12 cellular contexts compared by ENCODE assay signal in the genomic region with DNA sequence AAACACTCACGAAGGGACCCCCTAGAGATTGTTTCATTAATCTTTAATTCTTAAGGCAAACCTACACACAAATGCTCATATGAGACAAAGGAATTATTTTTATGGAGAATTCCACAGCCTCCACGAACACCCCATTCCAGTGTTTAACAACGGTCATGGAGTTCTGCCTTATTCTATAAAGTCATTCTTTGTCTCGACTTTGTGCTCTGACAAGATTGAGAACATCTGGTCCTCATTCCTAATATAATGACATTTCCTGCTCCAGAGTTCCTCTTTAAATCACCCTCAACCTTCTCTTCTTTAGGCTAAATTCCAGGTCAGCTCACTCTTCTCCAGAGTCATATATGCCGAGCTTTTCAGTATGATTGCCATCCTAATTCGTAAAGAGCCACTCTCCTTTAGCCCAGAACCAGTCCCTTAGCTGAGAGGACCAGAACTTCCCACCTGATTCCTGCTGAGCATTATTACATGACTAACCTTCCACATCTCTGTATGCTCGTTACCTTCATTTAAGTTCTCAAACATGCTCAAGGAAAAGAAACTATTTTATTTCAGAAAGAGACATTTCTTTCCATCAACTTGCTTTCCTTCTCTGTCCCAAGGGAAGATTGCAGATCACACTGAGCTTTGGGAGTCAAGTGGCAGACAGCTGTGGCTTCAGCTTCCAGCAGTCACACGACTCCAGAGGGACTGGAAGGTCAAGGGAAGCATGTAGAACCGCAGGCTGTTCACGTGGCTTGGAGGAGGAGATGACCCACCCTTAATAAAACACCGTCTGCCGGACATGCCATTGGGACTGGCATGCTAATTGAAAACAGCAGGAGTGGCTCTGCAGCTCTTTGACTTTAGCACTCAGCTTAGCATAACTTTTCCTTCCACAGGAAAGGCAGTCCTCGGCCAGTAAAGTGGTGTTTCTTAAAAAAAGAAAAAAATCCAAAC.
DNase-seq lines count a peak whose midpoint lies in the region; ATAC-seq, FAIRE-seq and TF ChIP-seq lines count a peak whose summit lies in the region.
"Had no signal": no experiment of that assay in that cellular context is flagged by ENCODE, and none has a peak within 500 bp of the region (broad histone marks: within the 10 kb centered on the region; RNA-seq: fewer than 3 reads in every experiment).

No MANE protein-coding gene starts in this region.

- TF ChIP-seq POLR2A in HepG2 (IDR thresholded peaks at IDR 0.05; ENCODE audit: insufficient read depth in 1 of 2, low read depth in 2 of 2, low read length in 2 of 2): no peak
- no peak for TF ChIP-seq POLR2A in right lobe of liver (IDR thresholded peaks at IDR 0.05)

- H3K4me1 ChIP-seq in HepG2 (ENCODE audit: insufficient read depth, low read length): no peaks in the 10 kb centered on the region
- H3K4me1 ChIP-seq in right lobe of liver: no peaks in the 10 kb centered on the region
- peaks cover 2% of the 10 kb centered on the region in 2 donors for H3K4me1 ChIP-seq in aorta (ENCODE audit: control insufficient read depth in 1 of 2, insufficient read depth in 2 of 2, low read length in 2 of 2)

- CTCF ChIA-PET in HepG2 (lab: Yijun Ruan, JAX; ENCODE audit: low intra/inter-chr PET ratio, low total read pairs): no interaction called here

- TF ChIP-seq RAD21 in HepG2 (CRISPR knock-in tag; IDR thresholded peaks at IDR 0.05): no peak

- no peak overlapping the region for H3K9ac ChIP-seq in HepG2 (ENCODE audit: insufficient read depth, low read depth, low read length)

- POLR2A ChIA-PET in HepG2 (lab: Yijun Ruan, JAX): no interaction called here

- no peak for TF ChIP-seq CTCF in HepG2 (CRISPR knock-in tag; IDR thresholded peaks at IDR 0.05)
- TF ChIP-seq CTCF in right lobe of liver (IDR thresholded peaks at IDR 0.05): no peak

- H3K36me3 Mint-ChIP-seq in T-helper 17 cell (ENCODE audit: low read depth): no peaks in the 10 kb centered on the region

- H3K79me2 ChIP-seq in HepG2 (ENCODE audit: insufficient read depth, low read length): no peaks in the 10 kb centered on the region

- H3K4me1 Mint-ChIP-seq in T-helper 17 cell: no peaks in the 10 kb centered on the region

- H3K36me3 ChIP-seq in HepG2 (replicated peaks in 1 of 2; ENCODE audit: control insufficient read depth in 1 of 2, insufficient read depth in 2 of 2, low read length in 2 of 2) (no peaks in the 10 kb centered on the region), right lobe of liver (no peaks in the 10 kb centered on the region), aorta (ENCODE audit: control insufficient read depth in 1 of 2, insufficient read depth in 2 of 2, low read length in 1 of 2) (no peaks in the 10 kb centered on the region)
- H3K36me3 ChIP-seq: stomach had no signal

- no peak overlapping the region for H2AFZ ChIP-seq in HepG2 (ENCODE audit: low read length)

- no peak overlapping the region for H3K27ac ChIP-seq in HepG2 (ENCODE audit: extremely low read length, insufficient read depth, low read length)
- no peak overlapping the region for H3K27ac ChIP-seq in right lobe of liver
- peak overlapping the region; percentile 59 to 67 for H3K27ac ChIP-seq in aorta (ENCODE audit: low read depth in 1 of 2, low read length in 2 of 2)
- H3K27ac ChIP-seq: C4-2B, stomach had no signal

- WGBS in HepG2 (ENCODE audit: low lambda C conversion rate): 2% methylated on average over 13 of the region's 13 CpGs
- 17% methylated on average over 13 of the region's 13 CpGs for WGBS in right lobe of liver (ENCODE audit: insufficient coverage, low coverage, low lambda C conversion rate, missing lambda C conversion rate)
- WGBS in aorta, 2 donors: 42 to 43% methylated on average over 13 of the region's 13 CpGs

- ATAC-seq in HepG2 (peak; percentile 77), right lobe of liver (no peak), aorta (ENCODE audit: low FRiP score) (peak; percentile 72), T-helper 17 cell (no peak)

- no peaks in the 10 kb centered on the region for H4K20me1 ChIP-seq in HepG2 (ENCODE audit: insufficient read depth, low read length)

- H3K4me3 ChIP-seq in HepG2 (replicated peaks in 1 of 3; ENCODE audit: insufficient read depth in 1 of 3, low read depth in 2 of 3, low read length in 3 of 3): no peak overlapping the region
- H3K4me3 ChIP-seq in right lobe of liver: no peak overlapping the region
- no peak overlapping the region for H3K4me3 ChIP-seq in aorta (ENCODE audit: low read length in 2 of 2)
- H3K4me3 ChIP-seq: stomach had no signal

- intact Hi-C loops in HepG2 (cut with micrococcal nuclease; ENCODE audit: unreplicated experiment): no loop called here
- intact Hi-C loops in right lobe of liver (cut with DNase I): no loop called here
- intact Hi-C loops in aorta (cut with DNase I): no loop called here

- BruUV-seq in HepG2 (replicated peaks; lab: Mats Ljungman, UMichigan): no TSS peak

- H3K4me2 ChIP-seq in HepG2 (ENCODE audit: low read depth, low read length): no peak overlapping the region; the same call in 1 of the 2 replicates

- H3K27me3 ChIP-seq in HepG2 (ENCODE audit: control insufficient read depth in 1 of 2, insufficient read depth in 2 of 2, low read length in 2 of 2) (no peaks in the 10 kb centered on the region), right lobe of liver (no peaks in the 10 kb centered on the region), aorta (ENCODE audit: control insufficient read depth in 1 of 2, insufficient read depth in 2 of 2, low read length in 1 of 2) (no peaks in the 10 kb centered on the region)
- H3K27me3 ChIP-seq: stomach had no signal

- DNase-seq in HepG2 (ENCODE audit: low spot score) (peak; percentile 10), right lobe of liver (no peak), brain pericyte (ENCODE audit: low read depth, low spot score) (peak; percentile 80), islet precursor cell (peak; percentile 98), aorta (peak; percentile 65 to 70), NCI-H1694 (lab: John Stamatoyannopoulos, UW) (no peak), T-helper 17 cell (no peak), COR-L47 (lab: John Stamatoyannopoulos, UW) (no peak)
- DNase-seq: activated CD8-positive, alpha-beta memory T cell treated with anti-CD3 and anti-CD28 coated beads, Interleukin-2, amount 50 U/mL, for 4 hours; NCI-H2107; stomach had no signal

- in situ Hi-C loops in HepG2 (cut with HindIII; ENCODE audit: extremely low pct_ligation_motif_present, low pct_unique_long_range_greater_than_20kb): no loop called here

- no peak for FAIRE-seq in HepG2 (lab: Jason Lieb, UNC)

- no peaks in the 10 kb centered on the region for H3K27me3 Mint-ChIP-seq in T-helper 17 cell

- no peak overlapping the region for H3K27ac Mint-ChIP-seq in T-helper 17 cell

- H3K9me3 ChIP-seq in HepG2 (ENCODE audit: low read length) (no peaks in the 10 kb centered on the region), right lobe of liver (no peaks in the 10 kb centered on the region), aorta (ENCODE audit: control insufficient read depth, low read length) (no peaks in the 10 kb centered on the region), T-helper 17 cell (ENCODE audit: control insufficient read depth, low read length, poor library complexity, severe bottlenecking) (no peaks in the 10 kb centered on the region)
- H3K9me3 ChIP-seq: stomach had no signal

- TF ChIP-seq EP300 in HepG2 (IDR thresholded peaks at IDR 0.05; ENCODE audit: low read depth in 2 of 2, low read length in 2 of 2) (no peak), HepG2 (CRISPR knock-in tag; IDR thresholded peaks at IDR 0.05; ENCODE audit: borderline replicate concordance) (no peak)

- H3K4me3 Mint-ChIP-seq in T-helper 17 cell: no peak overlapping the region

TF ChIP-seq in HepG2, 621 proteins besides CTCF, POLR2A, EP300 and RAD21 (continues in another document):
- no peak for TF ChIP-seq ZNF839 (CRISPR knock-in tag; IDR thresholded peaks at IDR 0.05; ENCODE audit: borderline replicate concordance)
- TF ChIP-seq, protein P1, sequence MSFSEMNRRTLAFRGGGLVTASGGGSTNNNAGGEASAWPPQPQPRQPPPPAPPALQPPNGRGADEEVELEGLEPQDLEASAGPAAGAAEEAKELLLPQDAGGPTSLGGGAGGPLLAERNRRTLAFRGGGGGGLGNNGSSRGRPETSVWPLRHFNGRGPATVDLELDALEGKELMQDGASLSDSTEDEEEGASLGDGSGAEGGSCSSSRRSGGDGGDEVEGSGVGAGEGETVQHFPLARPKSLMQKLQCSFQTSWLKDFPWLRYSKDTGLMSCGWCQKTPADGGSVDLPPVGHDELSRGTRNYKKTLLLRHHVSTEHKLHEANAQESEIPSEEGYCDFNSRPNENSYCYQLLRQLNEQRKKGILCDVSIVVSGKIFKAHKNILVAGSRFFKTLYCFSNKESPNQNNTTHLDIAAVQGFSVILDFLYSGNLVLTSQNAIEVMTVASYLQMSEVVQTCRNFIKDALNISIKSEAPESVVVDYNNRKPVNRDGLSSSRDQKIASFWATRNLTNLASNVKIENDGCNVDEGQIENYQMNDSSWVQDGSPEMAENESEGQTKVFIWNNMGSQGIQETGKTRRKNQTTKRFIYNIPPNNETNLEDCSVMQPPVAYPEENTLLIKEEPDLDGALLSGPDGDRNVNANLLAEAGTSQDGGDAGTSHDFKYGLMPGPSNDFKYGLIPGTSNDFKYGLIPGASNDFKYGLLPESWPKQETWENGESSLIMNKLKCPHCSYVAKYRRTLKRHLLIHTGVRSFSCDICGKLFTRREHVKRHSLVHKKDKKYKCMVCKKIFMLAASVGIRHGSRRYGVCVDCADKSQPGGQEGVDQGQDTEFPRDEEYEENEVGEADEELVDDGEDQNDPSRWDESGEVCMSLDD (CRISPR knock-in tag; IDR thresholded peaks at IDR 0.05; ENCODE audit: borderline replicate concordance): no peak
- TF ChIP-seq SYNCRIP (IDR thresholded peaks at IDR 0.05; ENCODE audit: insufficient read depth, low read depth, low read length): no peak
- TF ChIP-seq, protein P2, sequence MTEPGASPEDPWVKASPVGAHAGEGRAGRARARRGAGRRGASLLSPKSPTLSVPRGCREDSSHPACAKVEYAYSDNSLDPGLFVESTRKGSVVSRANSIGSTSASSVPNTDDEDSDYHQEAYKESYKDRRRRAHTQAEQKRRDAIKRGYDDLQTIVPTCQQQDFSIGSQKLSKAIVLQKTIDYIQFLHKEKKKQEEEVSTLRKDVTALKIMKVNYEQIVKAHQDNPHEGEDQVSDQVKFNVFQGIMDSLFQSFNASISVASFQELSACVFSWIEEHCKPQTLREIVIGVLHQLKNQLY (CRISPR knock-in tag; IDR thresholded peaks at IDR 0.05): peak; percentile 64; the same call in 1 of the 2 replicates
- TF ChIP-seq HOXA9 (CRISPR knock-in tag; IDR thresholded peaks at IDR 0.05; ENCODE audit: borderline replicate concordance): no peak
- TF ChIP-seq SAP130 (CRISPR knock-in tag; IDR thresholded peaks at IDR 0.05; ENCODE audit: low read depth): 0 out of 2 replicates have a peak, but pooled peaks have one; percentile 12
- TF ChIP-seq ZNF773 (CRISPR knock-in tag; IDR thresholded peaks at IDR 0.05; ENCODE audit: borderline replicate concordance): no peak
- TF ChIP-seq KDM3A (CRISPR knock-in tag; IDR thresholded peaks at IDR 0.05; ENCODE audit: low read depth): no peak
- no peak for TF ChIP-seq SMAD3 (CRISPR knock-in tag; IDR thresholded peaks at IDR 0.05)

Comparison
In these comparisons a context has a peak if more than half of its experiments do, and no peak if none do; other contexts are left out.
1. ATAC-seq: peak in HepG2 (single experiment) and aorta (single experiment); none in right lobe of liver (0 of 4) and T-helper 17 cell (single experiment).
2. DNase-seq: peak in HepG2 (single experiment), brain pericyte (single experiment), islet precursor cell (single experiment) and aorta (2 of 2); none in right lobe of liver (0 of 3), NCI-H1694 (single experiment), T-helper 17 cell (0 of 3) and COR-L47 (single experiment).
3. H3K27ac ChIP-seq: peak in aorta (2 of 2); none in HepG2 (single experiment) and right lobe of liver (0 of 3).